ENCODE assay signal across 8 cellular contexts in the genomic region with DNA sequence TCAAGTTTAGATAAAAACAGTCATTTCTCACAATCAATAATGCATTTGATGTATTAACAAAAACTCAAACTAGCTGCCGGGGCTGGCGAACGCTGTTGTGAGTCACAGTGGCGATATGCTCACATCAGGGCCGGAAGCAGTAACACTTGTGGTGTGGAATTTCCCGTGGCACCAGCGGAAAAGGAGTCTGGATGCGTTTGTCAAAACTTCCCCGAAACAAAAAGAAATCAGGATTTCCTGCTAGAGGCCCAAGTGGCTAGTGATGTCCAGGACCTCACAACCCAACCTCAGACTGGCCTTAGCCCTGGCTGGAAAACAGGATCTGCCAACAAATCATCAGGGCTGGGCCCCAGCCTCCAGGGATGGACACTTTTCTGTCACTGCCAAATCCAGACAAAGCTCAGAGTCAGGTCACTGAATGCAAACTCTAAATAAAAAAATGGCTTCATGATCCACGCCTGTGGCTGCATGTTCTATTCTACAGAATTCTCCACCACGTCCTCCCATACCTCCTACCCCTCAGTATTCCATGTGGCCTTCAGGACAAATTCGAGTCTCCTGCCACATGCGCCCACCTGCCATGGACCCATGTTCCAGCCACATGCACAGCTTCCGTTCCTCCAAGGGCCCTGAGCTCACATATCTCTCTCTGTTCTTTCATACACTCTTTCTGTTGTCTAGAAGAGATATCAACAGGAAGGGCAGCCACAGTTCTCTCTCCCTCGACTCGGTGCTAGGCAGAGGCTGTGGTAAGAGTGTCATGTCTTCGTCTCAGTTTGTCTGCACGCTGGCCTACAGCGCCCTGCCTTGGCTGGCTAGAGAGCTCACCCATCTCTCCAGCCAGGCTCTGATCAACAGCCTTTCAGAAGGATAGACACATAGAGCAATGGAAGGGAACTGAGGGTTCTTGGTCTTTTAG. TPM values are rescaled to one million over a fixed set of nuclear protein-coding genes. Genes with fewer than 3 reads are reported as not detected.
DNase-seq lines count a peak whose midpoint lies in the region; ATAC-seq and TF ChIP-seq lines count a peak whose summit lies in the region.

No MANE protein-coding gene starts in this region.

- H3K27ac ChIP-seq in duodenal mucosa (ENCODE audit: low read depth, low read length) (peak overlapping the region; percentile 30), smooth muscle cell (ENCODE audit: low read depth) (no peak overlapping the region)

- H3K4me1 ChIP-seq in duodenal mucosa (ENCODE audit: control insufficient read depth in 1 of 2, insufficient read depth in 2 of 2, low read length in 2 of 2) (peaks cover 14 to 18% of the 10 kb centered on the region in 2 donors), smooth muscle cell (ENCODE audit: low read depth) (peaks cover 14% of the 10 kb centered on the region)

- peak; percentile 47 for ATAC-seq in GM21825 (IDR thresholded peaks at IDR 0.05; ENCODE audit: unreplicated experiment)

- WGBS in smooth muscle cell (ENCODE audit: low lambda C conversion rate): 80% methylated on average over 19 of the region's 19 CpGs

- H3K27me3 ChIP-seq in duodenal mucosa (ENCODE audit: control insufficient read depth in 1 of 2, insufficient read depth in 2 of 2, low read length in 2 of 2): no peaks in the 10 kb centered on the region
- no peaks in the 10 kb centered on the region for H3K27me3 ChIP-seq in smooth muscle cell (ENCODE audit: low read depth)

- no peak overlapping the region for H3K4me2 ChIP-seq in smooth muscle cell

- no peaks in the 10 kb centered on the region for H3F3A ChIP-seq in smooth muscle cell (ENCODE audit: low read depth)

- no peak overlapping the region for H2AFZ ChIP-seq in smooth muscle cell (ENCODE audit: low read depth)

- peak overlapping the region in 1 of 2 donors; percentile 2 for H3K4me3 ChIP-seq in duodenal mucosa (ENCODE audit: low read depth in 1 of 2, low read length in 2 of 2)
- no peak overlapping the region for H3K4me3 ChIP-seq in smooth muscle cell

- H3K9me3 ChIP-seq in duodenal mucosa (ENCODE audit: control insufficient read depth in 1 of 2, low read length in 2 of 2) (no peaks in the 10 kb centered on the region), smooth muscle cell (replicated peaks; ENCODE audit: low read depth) (no peaks in the 10 kb centered on the region)

- H4K20me1 ChIP-seq in smooth muscle cell (ENCODE audit: low read depth): no peaks in the 10 kb centered on the region

- no peak for TF ChIP-seq CTCF in smooth muscle cell (IDR thresholded peaks at IDR 0.05; ENCODE audit: borderline replicate concordance, insufficient read depth, poor library complexity, severe bottlenecking)

- H3K79me2 ChIP-seq in smooth muscle cell (ENCODE audit: low read depth): no peaks in the 10 kb centered on the region

- DNase-seq in activated CD4-positive, alpha-beta T cell treated with anti-CD3 and anti-CD28 coated beads, Interleukin-2, amount 50 U/mL, for 4 hours: peak; percentile 79
- DNase-seq in stimulated activated CD4-positive, alpha-beta T cell treated with anti-CD3 and anti-CD28 coated beads, Interleukin-12 subunit alpha, Interleukin-12 subunit beta, amount 100 ng/mL, for 4 hours: peak; percentile 72
- no peak for DNase-seq in GM19240 (ENCODE audit: insufficient read length, low spot score)
- no peak for DNase-seq in NCI-H1105 treated with DMSO at 0.1 percent for 48 hours (lab: John Stamatoyannopoulos, UW)
- no peak for DNase-seq in 8988T
- no peak for DNase-seq in smooth muscle cell (lab: John Stamatoyannopoulos, UW; ENCODE audit: unreplicated experiment)

- H3K9ac ChIP-seq in duodenal mucosa (ENCODE audit: low read depth in 1 of 2, low read length in 2 of 2) (no peak overlapping the region), smooth muscle cell (ENCODE audit: low read depth) (no peak overlapping the region)

- H3K36me3 ChIP-seq in duodenal mucosa (ENCODE audit: control insufficient read depth in 1 of 2, insufficient read depth in 2 of 2, low read length in 2 of 2): peaks cover 8 to 11% of the 10 kb centered on the region in 2 donors
- no peaks in the 10 kb centered on the region for H3K36me3 ChIP-seq in smooth muscle cell (ENCODE audit: low read depth)

RNA-seq across cellular contexts. Expression of gene EHD4, which starts 35.4 kb away (rescaled TPM):
- total RNA-seq in smooth muscle cell: 11.5 TPM in 2 replicates
- polyA plus RNA-seq in smooth muscle cell: 15.8 and 19.2 TPM in 2 replicates

RNA-seq across cellular contexts. Expression of gene SPTBN5, which starts 43.1 kb away (rescaled TPM):
- total RNA-seq in smooth muscle cell: 0.04 and 0.13 TPM in 2 replicates
- polyA plus RNA-seq in smooth muscle cell: 0.08 and 1.1 TPM in 2 replicates

Comparison
In these comparisons a context has a peak if more than half of its experiments do, and no peak if none do; other contexts are left out.
1. DNase-seq: peak in activated CD4-positive, alpha-beta T cell treated with anti-CD3 and anti-CD28 coated beads, Interleukin-2, amount 50 U/mL, for 4 hours (2 of 2) and stimulated activated CD4-positive, alpha-beta T cell treated with anti-CD3 and anti-CD28 coated beads, Interleukin-12 subunit alpha, Interleukin-12 subunit beta, amount 100 ng/mL, for 4 hours (single experiment); none in GM19240 (single experiment), NCI-H1105 treated with DMSO at 0.1 percent for 48 hours (single experiment), 8988T (single experiment) and smooth muscle cell (single experiment).